13 cellular contexts compared by ENCODE assay signal in the genomic region with DNA sequence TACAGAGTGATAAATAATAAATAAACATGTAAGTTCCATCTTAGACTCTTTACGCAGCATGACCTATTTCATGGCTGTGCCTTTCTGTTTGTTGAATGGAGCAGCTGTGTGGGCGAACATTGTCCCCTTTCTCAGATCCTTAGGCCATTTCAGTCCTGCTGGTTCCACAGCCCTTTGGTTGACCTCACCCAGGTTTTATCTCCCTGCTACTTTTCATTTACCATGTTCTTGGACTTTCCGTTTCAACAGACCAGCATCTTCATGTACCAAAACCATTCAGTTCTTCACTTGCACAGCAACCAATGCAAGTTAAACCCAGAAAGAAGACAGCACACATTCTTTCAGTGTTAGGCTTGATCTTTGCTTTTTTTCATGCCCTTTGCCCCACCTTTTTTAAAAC.
"Had no signal": no experiment of that assay in that cellular context is flagged by ENCODE, and none has a peak within 500 bp of the region (broad histone marks: within the 10 kb centered on the region; RNA-seq: fewer than 3 reads in every experiment).

No MANE protein-coding gene starts in this region.

- H3K9me3 Mint-ChIP-seq: activated naive CD4-positive, alpha-beta T cell treated with anti-CD3 and anti-CD28 coated beads, Interleukin-2, amount 50 U/mL, for 24 hours; nephron had no signal

- H3K27me3 Mint-ChIP-seq: activated naive CD4-positive, alpha-beta T cell treated with anti-CD3 and anti-CD28 coated beads, Interleukin-2, amount 50 U/mL, for 24 hours had no signal

- H3K4me3 Mint-ChIP-seq: activated naive CD4-positive, alpha-beta T cell treated with anti-CD3 and anti-CD28 coated beads, Interleukin-2, amount 50 U/mL, for 24 hours; nephron had no signal

- H3K27ac Mint-ChIP-seq: nephron had no signal

- DNase-seq: anterior cingulate cortex; esophagus squamous epithelium; foreskin fibroblast; left lung; psoas muscle; right lobe of liver; SIG-M5; spleen; stimulated activated CD4-positive, alpha-beta T cell treated with anti-CD3 and anti-CD28 coated beads, Interleukin-1b, Interleukin-23, amount 100 ng/mL, for 48 hours; stimulated activated naive CD4-positive, alpha-beta T cell; upper lobe of left lung had no signal

- ATAC-seq: left lung, psoas muscle, right lobe of liver had no signal
